ENCODE assay signal across 1 cellular context in the genomic region with DNA sequence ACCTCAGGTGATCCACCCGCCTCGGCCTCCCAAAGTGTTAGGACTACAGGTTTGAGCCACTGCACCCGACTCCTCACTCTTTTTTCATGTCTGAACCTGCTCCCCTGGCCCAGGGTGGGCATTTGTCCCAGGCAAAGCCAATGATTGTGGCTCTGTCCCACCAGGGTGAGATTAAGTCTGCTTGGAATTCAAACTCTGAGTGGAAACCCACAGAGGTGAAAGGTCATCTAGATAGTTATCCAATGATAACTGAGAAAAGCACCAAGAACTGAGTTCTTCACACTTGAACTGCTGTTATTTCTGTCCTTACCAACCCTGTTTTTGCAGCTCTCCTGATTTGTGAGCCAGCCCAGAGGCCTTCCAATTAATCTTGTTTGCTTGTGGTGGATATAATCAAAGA.
TF ChIP-seq lines count a peak whose summit lies in the region.

No MANE protein-coding gene starts in this region.

TF ChIP-seq in HepG2, 621 proteins besides CTCF, POLR2A, EP300 and RAD21 (continued from another document):
- no peak for TF ChIP-seq ZNF441 (CRISPR knock-in tag; IDR thresholded peaks at IDR 0.05; ENCODE audit: borderline replicate concordance)
- TF ChIP-seq GFI1 (CRISPR knock-in tag; IDR thresholded peaks at IDR 0.05; ENCODE audit: borderline replicate concordance) = 0 out of 2 replicates have a peak, but pooled peaks have one; percentile 28
- TF ChIP-seq, protein P1, sequence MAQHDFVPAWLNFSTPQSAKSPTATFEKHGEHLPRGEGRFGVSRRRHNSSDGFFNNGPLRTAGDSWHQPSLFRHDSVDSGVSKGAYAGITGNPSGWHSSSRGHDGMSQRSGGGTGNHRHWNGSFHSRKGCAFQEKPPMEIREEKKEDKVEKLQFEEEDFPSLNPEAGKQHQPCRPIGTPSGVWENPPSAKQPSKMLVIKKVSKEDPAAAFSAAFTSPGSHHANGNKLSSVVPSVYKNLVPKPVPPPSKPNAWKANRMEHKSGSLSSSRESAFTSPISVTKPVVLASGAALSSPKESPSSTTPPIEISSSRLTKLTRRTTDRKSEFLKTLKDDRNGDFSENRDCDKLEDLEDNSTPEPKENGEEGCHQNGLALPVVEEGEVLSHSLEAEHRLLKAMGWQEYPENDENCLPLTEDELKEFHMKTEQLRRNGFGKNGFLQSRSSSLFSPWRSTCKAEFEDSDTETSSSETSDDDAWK (CRISPR knock-in tag; IDR thresholded peaks at IDR 0.05) = no peak
- TF ChIP-seq NR2F2 (IDR thresholded peaks at IDR 0.05; ENCODE audit: borderline replicate concordance, low read depth) = no peak
- TF ChIP-seq GTF2F1 (IDR thresholded peaks at IDR 0.05; ENCODE audit: low read length) = no peak
- no peak for TF ChIP-seq ZNF124 (CRISPR knock-in tag; IDR thresholded peaks at IDR 0.05)
- TF ChIP-seq NR2C2 (CRISPR knock-in tag; IDR thresholded peaks at IDR 0.05; ENCODE audit: borderline replicate concordance) = peak; percentile 32; the same call in 1 of the 2 replicates
- no peak for TF ChIP-seq NFKBIZ (CRISPR knock-in tag; IDR thresholded peaks at IDR 0.05)
TF ChIP-seq in HepG2: peak in this region for 3.
